2 cellular contexts compared by ENCODE assay signal in the genomic region with DNA sequence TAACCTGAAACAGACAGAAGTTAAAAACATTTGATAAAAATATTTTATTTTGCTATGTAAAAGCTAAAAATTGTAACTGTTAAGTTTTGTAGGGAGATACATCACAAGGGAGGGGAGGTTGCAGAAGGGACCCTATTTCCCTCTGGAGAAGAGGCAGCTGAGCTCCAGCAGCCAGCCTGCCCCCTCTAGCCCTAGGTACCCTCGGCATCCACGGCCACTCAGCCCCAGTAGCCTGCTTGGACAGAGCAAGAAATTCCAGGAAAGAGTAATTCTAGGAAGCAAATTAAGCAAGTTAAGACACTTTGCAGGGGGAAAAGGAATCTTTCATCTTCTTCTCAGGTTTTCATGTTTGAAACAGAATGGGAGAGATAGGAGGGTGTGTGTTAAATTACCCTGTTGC.
TF ChIP-seq lines count a peak whose summit lies in the region.

No MANE protein-coding gene starts in this region.

TF ChIP-seq in GM23338, 12 proteins besides CTCF, POLR2A, EP300 and RAD21:
- TF ChIP-seq REST (IDR thresholded peaks at IDR 0.05; ENCODE audit: unreplicated experiment), result no peak
- TF ChIP-seq ZNF331 (CRISPR knock-in tag; IDR thresholded peaks at IDR 0.05; ENCODE audit: low read depth), result no peak
TF ChIP-seq in GM23338: peak in this region for 0.

TF ChIP-seq in WTC11, 78 proteins besides CTCF, POLR2A, EP300 and RAD21:
- TF ChIP-seq, protein P1, sequence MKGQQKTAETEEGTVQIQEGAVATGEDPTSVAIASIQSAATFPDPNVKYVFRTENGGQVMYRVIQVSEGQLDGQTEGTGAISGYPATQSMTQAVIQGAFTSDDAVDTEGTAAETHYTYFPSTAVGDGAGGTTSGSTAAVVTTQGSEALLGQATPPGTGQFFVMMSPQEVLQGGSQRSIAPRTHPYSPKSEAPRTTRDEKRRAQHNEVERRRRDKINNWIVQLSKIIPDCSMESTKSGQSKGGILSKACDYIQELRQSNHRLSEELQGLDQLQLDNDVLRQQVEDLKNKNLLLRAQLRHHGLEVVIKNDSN (CRISPR knock-in tag; IDR thresholded peaks at IDR 0.05), result no peak
- TF ChIP-seq ATF6 (CRISPR knock-in tag; IDR thresholded peaks at IDR 0.05) (no peak), ZBTB21 (CRISPR knock-in tag; IDR thresholded peaks at IDR 0.05; ENCODE audit: borderline replicate concordance) (no peak), NR1H2 (CRISPR knock-in tag; IDR thresholded peaks at IDR 0.05) (no peak), ZNF232 (CRISPR knock-in tag; IDR thresholded peaks at IDR 0.05) (no peak), NR2C2 (CRISPR knock-in tag; IDR thresholded peaks at IDR 0.05) (no peak)
- TF ChIP-seq, protein P2, sequence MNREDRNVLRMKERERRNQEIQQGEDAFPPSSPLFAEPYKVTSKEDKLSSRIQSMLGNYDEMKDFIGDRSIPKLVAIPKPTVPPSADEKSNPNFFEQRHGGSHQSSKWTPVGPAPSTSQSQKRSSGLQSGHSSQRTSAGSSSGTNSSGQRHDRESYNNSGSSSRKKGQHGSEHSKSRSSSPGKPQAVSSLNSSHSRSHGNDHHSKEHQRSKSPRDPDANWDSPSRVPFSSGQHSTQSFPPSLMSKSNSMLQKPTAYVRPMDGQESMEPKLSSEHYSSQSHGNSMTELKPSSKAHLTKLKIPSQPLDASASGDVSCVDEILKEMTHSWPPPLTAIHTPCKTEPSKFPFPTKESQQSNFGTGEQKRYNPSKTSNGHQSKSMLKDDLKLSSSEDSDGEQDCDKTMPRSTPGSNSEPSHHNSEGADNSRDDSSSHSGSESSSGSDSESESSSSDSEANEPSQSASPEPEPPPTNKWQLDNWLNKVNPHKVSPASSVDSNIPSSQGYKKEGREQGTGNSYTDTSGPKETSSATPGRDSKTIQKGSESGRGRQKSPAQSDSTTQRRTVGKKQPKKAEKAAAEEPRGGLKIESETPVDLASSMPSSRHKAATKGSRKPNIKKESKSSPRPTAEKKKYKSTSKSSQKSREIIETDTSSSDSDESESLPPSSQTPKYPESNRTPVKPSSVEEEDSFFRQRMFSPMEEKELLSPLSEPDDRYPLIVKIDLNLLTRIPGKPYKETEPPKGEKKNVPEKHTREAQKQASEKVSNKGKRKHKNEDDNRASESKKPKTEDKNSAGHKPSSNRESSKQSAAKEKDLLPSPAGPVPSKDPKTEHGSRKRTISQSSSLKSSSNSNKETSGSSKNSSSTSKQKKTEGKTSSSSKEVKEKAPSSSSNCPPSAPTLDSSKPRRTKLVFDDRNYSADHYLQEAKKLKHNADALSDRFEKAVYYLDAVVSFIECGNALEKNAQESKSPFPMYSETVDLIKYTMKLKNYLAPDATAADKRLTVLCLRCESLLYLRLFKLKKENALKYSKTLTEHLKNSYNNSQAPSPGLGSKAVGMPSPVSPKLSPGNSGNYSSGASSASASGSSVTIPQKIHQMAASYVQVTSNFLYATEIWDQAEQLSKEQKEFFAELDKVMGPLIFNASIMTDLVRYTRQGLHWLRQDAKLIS (CRISPR knock-in tag; IDR thresholded peaks at IDR 0.05; ENCODE audit: borderline replicate concordance), result no peak
- TF ChIP-seq, protein P3, sequence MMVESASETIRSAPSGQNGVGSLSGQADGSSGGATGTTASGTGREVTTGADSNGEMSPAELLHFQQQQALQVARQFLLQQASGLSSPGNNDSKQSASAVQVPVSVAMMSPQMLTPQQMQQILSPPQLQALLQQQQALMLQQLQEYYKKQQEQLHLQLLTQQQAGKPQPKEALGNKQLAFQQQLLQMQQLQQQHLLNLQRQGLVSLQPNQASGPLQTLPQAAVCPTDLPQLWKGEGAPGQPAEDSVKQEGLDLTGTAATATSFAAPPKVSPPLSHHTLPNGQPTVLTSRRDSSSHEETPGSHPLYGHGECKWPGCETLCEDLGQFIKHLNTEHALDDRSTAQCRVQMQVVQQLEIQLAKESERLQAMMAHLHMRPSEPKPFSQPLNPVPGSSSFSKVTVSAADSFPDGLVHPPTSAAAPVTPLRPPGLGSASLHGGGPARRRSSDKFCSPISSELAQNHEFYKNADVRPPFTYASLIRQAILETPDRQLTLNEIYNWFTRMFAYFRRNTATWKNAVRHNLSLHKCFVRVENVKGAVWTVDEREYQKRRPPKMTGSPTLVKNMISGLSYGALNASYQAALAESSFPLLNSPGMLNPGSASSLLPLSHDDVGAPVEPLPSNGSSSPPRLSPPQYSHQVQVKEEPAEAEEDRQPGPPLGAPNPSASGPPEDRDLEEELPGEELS (CRISPR knock-in tag; IDR thresholded peaks at IDR 0.05), result no peak
